19 cellular contexts compared by ENCODE assay signal in genomic region chrX:22445880-22446279, GRCh38.
DNase-seq lines count a peak whose midpoint lies in the region; ATAC-seq and TF ChIP-seq lines count a peak whose summit lies in the region.
"Had no signal": no experiment of that assay in that cellular context is flagged by ENCODE, and none has a peak within 500 bp of the region (broad histone marks: within the 10 kb centered on the region; RNA-seq: fewer than 3 reads in every experiment).

No MANE protein-coding gene starts in this region.

- peaks cover 25% of the 10 kb centered on the region for H3K9me3 Mint-ChIP-seq in endodermal cell

- peaks cover 16% of the 10 kb centered on the region for H3K4me1 Mint-ChIP-seq in endodermal cell

- TF ChIP-seq CTCF in endodermal cell (conservative IDR thresholded peaks at IDR 0.05), result no peak

- H3K9me3 ChIP-seq in HUES64 (ENCODE audit: insufficient read depth, low read depth, low read length) (no peaks in the 10 kb centered on the region), endodermal cell (ENCODE audit: control insufficient read depth, low read length) (no peaks in the 10 kb centered on the region)

- ATAC-seq in GM21529 (IDR thresholded peaks at IDR 0.05; ENCODE audit: unreplicated experiment), result no peak
- ATAC-seq in HG03457 (IDR thresholded peaks at IDR 0.05; ENCODE audit: unreplicated experiment), result no peak
- no peak for ATAC-seq in HG03354 (IDR thresholded peaks at IDR 0.05; ENCODE audit: poor library complexity, severe bottlenecking, unreplicated experiment)
- ATAC-seq: K562 had no signal

- H3K27ac Mint-ChIP-seq in endodermal cell, result no peak overlapping the region
- H3K27ac Mint-ChIP-seq: B cell; CD4-positive, alpha-beta T cell had no signal

- peak; percentile 33 for DNase-seq in NCI-H2227 (lab: John Stamatoyannopoulos, UW; ENCODE audit: unreplicated experiment)
- no peak for DNase-seq in NCI-H2227 treated with DMSO at 0.1 percent for 48 hours (lab: John Stamatoyannopoulos, UW)
- peak; percentile 57 for DNase-seq in endodermal cell
- DNase-seq in AG08396 (ENCODE audit: low spot score), result no peak
- DNase-seq: 8988T; ACHN; C1 segment of cervical spinal cord; CD4-positive, alpha-beta T cell; DMS153; DMS79 treated with DMSO at 0.1 percent for 48 hours; EL; GDM1; Karpas-422 had no signal

- H3K4me1 ChIP-seq in HUES64 (ENCODE audit: insufficient read depth, low read length) (no peaks in the 10 kb centered on the region), endodermal cell (ENCODE audit: control insufficient read depth, insufficient read depth, low read length) (no peaks in the 10 kb centered on the region)

- H3K27ac ChIP-seq in HUES64 (ENCODE audit: low read depth, low read length) (peak overlapping the region; percentile 17; the same call in 1 of the 2 replicates), endodermal cell (ENCODE audit: low read depth, low read length) (no peak overlapping the region)

- no CpG with 5 or more reads among the region's 1 CpG for WGBS in HUES64
- no CpG with 5 or more reads among the region's 1 CpG for WGBS in endodermal cell (ENCODE audit: insufficient coverage in 1 of 2, insufficient read length in 1 of 2), 2 experiments

- H3K27me3 ChIP-seq in HUES64 (ENCODE audit: insufficient read depth, low read length) (no peaks in the 10 kb centered on the region), endodermal cell (ENCODE audit: control insufficient read depth, insufficient read depth, low read length, poor library complexity, severe bottlenecking) (no peaks in the 10 kb centered on the region)

- H3K4me3 ChIP-seq in HUES64 (ENCODE audit: low read length), result no peak overlapping the region
- no peak overlapping the region for H3K4me3 ChIP-seq in endodermal cell (ENCODE audit: low read length)
- H3K4me3 ChIP-seq: K562 had no signal

- peaks cover 6% of the 10 kb centered on the region for H3K36me3 Mint-ChIP-seq in endodermal cell (ENCODE audit: low read depth)

- H3K9ac ChIP-seq in HUES64 (ENCODE audit: low read depth, low read length) (no peak overlapping the region), endodermal cell (ENCODE audit: extremely low read depth, low read length, poor library complexity, severe bottlenecking) (no peak overlapping the region)

- H3K27me3 Mint-ChIP-seq in endodermal cell (ENCODE audit: insufficient read depth), result no peaks in the 10 kb centered on the region
- H3K27me3 Mint-ChIP-seq: B cell; CD4-positive, alpha-beta T cell had no signal

- no peaks in the 10 kb centered on the region for H3K36me3 ChIP-seq in HUES64 (ENCODE audit: insufficient read depth, low read length)
- H3K36me3 ChIP-seq in endodermal cell (ENCODE audit: control insufficient read depth, insufficient read depth, low read length), result no peaks in the 10 kb centered on the region

- no peak overlapping the region for H3K4me3 Mint-ChIP-seq in endodermal cell
- H3K4me3 Mint-ChIP-seq: B cell; CD4-positive, alpha-beta T cell had no signal

Comparison
In these comparisons a context has a peak if more than half of its experiments do, and no peak if none do; other contexts are left out.
1. DNase-seq: peak in NCI-H2227 (single experiment) and endodermal cell (single experiment); none in NCI-H2227 treated with DMSO at 0.1 percent for 48 hours (single experiment) and AG08396 (single experiment).